8 cellular contexts compared by ENCODE assay signal in genomic region chr2:47323009-47323821, GRCh38. TPM values are rescaled to one million over a fixed set of nuclear protein-coding genes. Genes with fewer than 3 reads are reported as not detected.
DNase-seq lines count a peak whose midpoint lies in the region; ATAC-seq and TF ChIP-seq lines count a peak whose summit lies in the region.

No MANE protein-coding gene starts in this region.

- H3K79me2 ChIP-seq in PC-9 (ENCODE audit: low read depth) (no peaks in the 10 kb centered on the region), fibroblast of lung (ENCODE audit: control insufficient read depth, insufficient read depth, low read length) (no peaks in the 10 kb centered on the region)

- peaks cover 45% of the 10 kb centered on the region for H3K4me1 ChIP-seq in PC-9 (replicated peaks; ENCODE audit: insufficient read depth)
- peaks cover 10% of the 10 kb centered on the region for H3K4me1 ChIP-seq in fibroblast of lung (ENCODE audit: control insufficient read depth, extremely low read depth, insufficient read depth, low read length)

- H3F3A ChIP-seq in PC-9 (ENCODE audit: insufficient read depth, low read depth) = peaks cover 31% of the 10 kb centered on the region; the same call in 1 of the 2 replicates

- intact Hi-C loops in PC-9 (cut with micrococcal nuclease; ENCODE audit: unreplicated experiment) = loop anchor here (1.0 to 5.0 kb wide), 5 partner anchors 50 to 690 kb away; partner anchors contain the start of gene MCFD2

- CTCF ChIA-PET in PC-9 (lab: Charles Lee) = interaction anchor here (0.5 to 1.5 kb wide), 12 partner anchors 10 to 784 kb away, joined by 3 to 12 read pairs (median 4); no protein-coding TSS in a partner anchor

- H4K20me1 ChIP-seq in PC-9 (ENCODE audit: insufficient read depth) (no peaks in the 10 kb centered on the region), fibroblast of lung (ENCODE audit: control insufficient read depth, extremely low read depth, insufficient read depth, low read length) (no peaks in the 10 kb centered on the region)

- TF ChIP-seq CTCF in PC-9 (conservative IDR thresholded peaks at IDR 0.05) (peak; percentile 100), fibroblast of lung (conservative IDR thresholded peaks at IDR 0.05 in 1 of 2, IDR thresholded peaks at IDR 0.05 in 1 of 2; ENCODE audit: low read depth in 1 of 2, low read length in 2 of 2) (peak; percentile 95 to 96), neural crest cell (conservative IDR thresholded peaks at IDR 0.05) (peak; percentile 98)

- ATAC-seq in GM21529 (IDR thresholded peaks at IDR 0.05; ENCODE audit: unreplicated experiment) = peak; percentile 92

- H2AFZ ChIP-seq in PC-9 (peak overlapping the region; percentile 19; the same call in 1 of the 2 replicates), fibroblast of lung (ENCODE audit: low read length) (no peak overlapping the region)

- no peak overlapping the region for H3K9ac ChIP-seq in fibroblast of lung (ENCODE audit: insufficient read depth, low read length)

- H3K27ac ChIP-seq in PC-9 (peak overlapping the region; percentile 30), fibroblast of lung (ENCODE audit: insufficient read depth, low read length) (no peak overlapping the region), substantia nigra (ENCODE audit: low read depth, low read length, poor library complexity, severe bottlenecking) (peak overlapping the region; percentile 97)

- H3K4me2 ChIP-seq in PC-9 (peak overlapping the region; percentile 51), fibroblast of lung (ENCODE audit: extremely low read depth, insufficient read depth, low read length) (no peak overlapping the region)

- H3K27ac Mint-ChIP-seq in neural crest cell (ENCODE audit: unreplicated experiment) = no peak overlapping the region

- in situ Hi-C loops in KBM-7 (cut with MboI; ENCODE audit: low pct_unique_long_range_greater_than_20kb, low sequenced_read_pairs) = no loop called here

- no peaks in the 10 kb centered on the region for H3K27me3 Mint-ChIP-seq in neural crest cell (ENCODE audit: low read depth)

- H3K4me3 Mint-ChIP-seq in neural crest cell = no peak overlapping the region

- H3K9me3 ChIP-seq in PC-9 (ENCODE audit: insufficient read depth, low read depth) = no peaks in the 10 kb centered on the region
- no peaks in the 10 kb centered on the region for H3K9me3 ChIP-seq in fibroblast of lung (ENCODE audit: control insufficient read depth, insufficient read depth, low read depth, low read length)

- H3K36me3 Mint-ChIP-seq in neural crest cell (ENCODE audit: low read depth) = no peaks in the 10 kb centered on the region

- no peaks in the 10 kb centered on the region for H3K9me3 Mint-ChIP-seq in neural crest cell

- H3K27me3 ChIP-seq in PC-9 (ENCODE audit: insufficient read depth, low read depth) (no peaks in the 10 kb centered on the region), fibroblast of lung (ENCODE audit: control insufficient read depth, insufficient read depth, low read length) (no peaks in the 10 kb centered on the region)

- H3K9me2 ChIP-seq in PC-9 (ENCODE audit: insufficient read depth) = no peaks in the 10 kb centered on the region

- BruUV-seq in PC-9 (replicated peaks; lab: Mats Ljungman, UMichigan) = no TSS peak

- no peak overlapping the region; the same call in 1 of the 2 replicates for H3K4me3 ChIP-seq in PC-9
- H3K4me3 ChIP-seq in fibroblast of lung (replicated peaks in 1 of 4; ENCODE audit: control extremely low read depth in 1 of 4, insufficient read depth in 1 of 4, low read depth in 3 of 4, low read length in 4 of 4) = no peak overlapping the region

- POLR2A ChIA-PET in PC-9 (lab: Charles Lee; ENCODE audit: unreplicated experiment) = interaction anchor here (0.6 kb wide), 3 partner anchors 52 to 414 kb away, joined by 3 to 21 read pairs (median 5); no protein-coding TSS in a partner anchor

- H3K36me3 ChIP-seq in PC-9 (ENCODE audit: low read depth) (no peaks in the 10 kb centered on the region), fibroblast of lung (ENCODE audit: control insufficient read depth, insufficient read depth, low read length) (no peaks in the 10 kb centered on the region)

- DNase-seq in DMS79 treated with DMSO at 0.1 percent for 48 hours (lab: John Stamatoyannopoulos, UW) = peak; percentile 79
- DNase-seq in KBM-7 = peak; percentile 87
- DNase-seq in PC-9 = peak; percentile 77 to 90
- DNase-seq in activated T-cell treated with anti-CD3 and anti-CD28 coated beads, Interleukin-2, amount 50 U/mL, for 1 hour = peak; percentile 72
- peak; percentile 61 to 69 for DNase-seq in fibroblast of lung (ENCODE audit: low read depth in 2 of 2)
- DNase-seq in neural crest cell (ENCODE audit: low read depth, low spot score) = peak; percentile 89
- peak; percentile 13 to 83 (median 66) for DNase-seq in substantia nigra (lab: John Stamatoyannopoulos, UW)

- H3K4me1 Mint-ChIP-seq in neural crest cell = no peaks in the 10 kb centered on the region

RNA-seq across cellular contexts. Expression of gene EPCAM, which starts 45.9 kb away (rescaled TPM):
- total RNA-seq in PC-9 (2021) (303 and 334 TPM in 2 replicates), fibroblast of lung (0.50 and 1.0 TPM in 2 replicates), neural crest cell (4.5 and 7.6 TPM in 2 replicates)
- polyA plus RNA-seq in fibroblast of lung = 0.23 and 0.34 TPM in 2 replicates
- 0.24 and 0.32 TPM in 2 replicates for polyA plus RNA-seq in fibroblast of lung (2012)
- polyA minus RNA-seq in fibroblast of lung (ENCODE audit: low replicate concordance) = not detected in 2 replicates

Comparison
In these comparisons a context has a peak if more than half of its experiments do, and no peak if none do; other contexts are left out.
1. RNA of gene EPCAM, which starts 45.9 kb away (total RNA-seq): 303 to 334 TPM in PC-9; 4.5 to 7.6 TPM in neural crest cell and 0.50 to 1.0 TPM in fibroblast of lung; every median in the first group is over 10 times any median in the second.
2. Peak in every context shown above with its lines, with median percentiles within 50 percentile points of each other: DNase-seq and CTCF ChIP-seq.